Comparison of ENCODE assay signal across 16 cellular contexts in genomic region chr5:401216-402034, GRCh38. TPM values are rescaled to one million over a fixed set of nuclear protein-coding genes. Genes with fewer than 3 reads are reported as not detected.
DNase-seq lines count a peak whose midpoint lies in the region; ATAC-seq and TF ChIP-seq lines count a peak whose summit lies in the region.
"Had no signal": no experiment of that assay in that cellular context is flagged by ENCODE, and none has a peak within 500 bp of the region (broad histone marks: within the 10 kb centered on the region; RNA-seq: fewer than 3 reads in every experiment).

No MANE protein-coding gene starts in this region.

- DNase-seq in Right ventricle myocardium superior = peak; percentile 37
- no peak for DNase-seq in left ventricle myocardium superior
- DNase-seq in mesenteric fat pad (ENCODE audit: low spot score) = peak; percentile 57
- DNase-seq in upper lobe of right lung = peak; percentile 57
- DNase-seq in left colon = no peak
- no peak for DNase-seq in HCEC 1CT
- DNase-seq: activated gamma-delta T cell treated with Interleukin-2 at 50 U/mL for 16 hours; CD4-positive, CD25-positive, alpha-beta regulatory T cell; hippocampal formation; NCI-H1436; NCI-H69; stimulated activated CD4-positive, alpha-beta T cell treated with anti-CD3 and anti-CD28 coated beads, Interleukin-4, amount 100 ng/mL, for 24 hours had no signal

- H3K36me3 ChIP-seq in upper lobe of right lung = no peaks in the 10 kb centered on the region

- H3K36me3 Mint-ChIP-seq in activated T-helper 17 cell treated with anti-CD3 and anti-CD28 coated beads, Interleukin-2, amount 50 U/mL, for 72 hours (ENCODE audit: low read depth) = peaks cover 43% of the 10 kb centered on the region
- H3K36me3 Mint-ChIP-seq: CD4-positive, CD25-positive, alpha-beta regulatory T cell had no signal

- ATAC-seq in Right ventricle myocardium superior (ENCODE audit: poor library complexity) (no peak), left ventricle myocardium superior (no peak), upper lobe of right lung (no peak), left colon (no peak), HG03432 (IDR thresholded peaks at IDR 0.05; ENCODE audit: unreplicated experiment) (no peak)
- ATAC-seq in activated T-helper 17 cell treated with anti-CD3 and anti-CD28 coated beads, Interleukin-2, amount 50 U/mL, for 72 hours (replicated peaks) = no peak

- H3K27me3 ChIP-seq in upper lobe of right lung = no peaks in the 10 kb centered on the region

- H3K4me1 Mint-ChIP-seq in activated T-helper 17 cell treated with anti-CD3 and anti-CD28 coated beads, Interleukin-2, amount 50 U/mL, for 72 hours = peaks cover 18% of the 10 kb centered on the region

- intact Hi-C loops in Right ventricle myocardium superior (cut with DNase I) = no loop called here
- intact Hi-C loops in left ventricle myocardium superior (cut with micrococcal nuclease) = no loop called here
- intact Hi-C loops in upper lobe of right lung (cut with DNase I) = no loop called here
- intact Hi-C loops in left colon (cut with DNase I, micrococcal nuclease) = no loop called here

- peaks cover 15% of the 10 kb centered on the region for H3K27me3 Mint-ChIP-seq in activated T-helper 17 cell treated with anti-CD3 and anti-CD28 coated beads, Interleukin-2, amount 50 U/mL, for 72 hours

- H3K4me3 Mint-ChIP-seq in activated T-helper 17 cell treated with anti-CD3 and anti-CD28 coated beads, Interleukin-2, amount 50 U/mL, for 72 hours = peak overlapping the region; percentile 24
- H3K4me3 Mint-ChIP-seq: CD4-positive, CD25-positive, alpha-beta regulatory T cell; memory B cell had no signal

- H3K9me3 ChIP-seq in upper lobe of right lung = no peaks in the 10 kb centered on the region

- peaks cover 20% of the 10 kb centered on the region for H3K4me1 ChIP-seq in upper lobe of right lung

- H3K9me3 Mint-ChIP-seq in activated T-helper 17 cell treated with anti-CD3 and anti-CD28 coated beads, Interleukin-2, amount 50 U/mL, for 72 hours = no peaks in the 10 kb centered on the region

- no peak overlapping the region for H3K4me3 ChIP-seq in upper lobe of right lung

- no peak for TF ChIP-seq CTCF in upper lobe of right lung (IDR thresholded peaks at IDR 0.05)

- H3K27ac ChIP-seq in upper lobe of right lung = no peak overlapping the region

- peak overlapping the region; percentile 40 for H3K27ac Mint-ChIP-seq in activated T-helper 17 cell treated with anti-CD3 and anti-CD28 coated beads, Interleukin-2, amount 50 U/mL, for 72 hours
- H3K27ac Mint-ChIP-seq: CD4-positive, CD25-positive, alpha-beta regulatory T cell; progenitor cell of endocrine pancreas had no signal

RNA-seq across cellular contexts. Expression of gene EXOC3, which starts 41.6 kb away (rescaled TPM):
- total RNA-seq in Right ventricle myocardium superior (46.4 TPM), left ventricle myocardium superior (49.1 TPM), mesenteric fat pad (58.5 TPM), upper lobe of right lung (59.5 TPM), left colon (10 to 100 TPM; 65.2 to 75.1 TPM)
- total RNA-seq in activated T-helper 17 cell treated with anti-CD3 and anti-CD28 coated beads, Interleukin-2, amount 50 U/mL, for 72 hours = 10 to 100 TPM; 78.3 to 93.6 TPM

Comparison
In these comparisons a context has a peak if more than half of its experiments do, and no peak if none do; other contexts are left out.
1. DNase-seq: peak in Right ventricle myocardium superior (single experiment), mesenteric fat pad (single experiment) and upper lobe of right lung (single experiment); none in left ventricle myocardium superior (single experiment), left colon (0 of 2) and HCEC 1CT (single experiment).